Comparison of ENCODE assay signal across 16 cellular contexts in genomic region chr2:201559067-201559710, GRCh38.
"Had no signal": no experiment of that assay in that cellular context is flagged by ENCODE, and none has a peak within 500 bp of the region (broad histone marks: within the 10 kb centered on the region; RNA-seq: fewer than 3 reads in every experiment).

No MANE protein-coding gene starts in this region.

- H3K27ac ChIP-seq: adrenal gland, psoas muscle, right lobe of liver, suprapubic skin, upper lobe of left lung had no signal

- H3K4me3 ChIP-seq: adrenal gland, mucosa of descending colon, psoas muscle, right lobe of liver, suprapubic skin, upper lobe of left lung had no signal

- ATAC-seq: mucosa of descending colon, psoas muscle had no signal

- H3K27me3 ChIP-seq: adrenal gland, right lobe of liver, suprapubic skin, upper lobe of left lung had no signal

- H3K9me3 Mint-ChIP-seq: activated CD4-positive, alpha-beta T cell treated with anti-CD3 and anti-CD28 coated beads, Interleukin-2, amount 10 ng/mL, durations not matched to agents 24 days and 14 days; activated T-helper 2 cell treated with anti-CD3 and anti-CD28 coated beads, Interferon-gamma antibody, Interleukin-2, Interleukin-4, amounts not matched to agents 10 μg/mL and 5 μg/mL and 100 μg/mL, durations not matched to agents 14 hours and 24 hours and 36 hours had no signal

- H3K4me1 Mint-ChIP-seq: activated CD4-positive, alpha-beta T cell treated with anti-CD3 and anti-CD28 coated beads, Interleukin-2, amount 10 ng/mL, durations not matched to agents 24 days and 14 days; brain; nephron had no signal

- H3K36me3 ChIP-seq: adrenal gland, right lobe of liver, suprapubic skin, upper lobe of left lung had no signal

- H3K27ac Mint-ChIP-seq: activated CD4-positive, alpha-beta T cell treated with anti-CD3 and anti-CD28 coated beads, Interleukin-2, amount 10 ng/mL, durations not matched to agents 24 days and 14 days; activated T-helper 2 cell treated with anti-CD3 and anti-CD28 coated beads, Interferon-gamma antibody, Interleukin-2, Interleukin-4, amounts not matched to agents 10 μg/mL and 5 μg/mL and 100 μg/mL, durations not matched to agents 14 hours and 24 hours and 36 hours; brain; nephron had no signal

- H3K4me3 Mint-ChIP-seq: activated CD4-positive, alpha-beta T cell treated with anti-CD3 and anti-CD28 coated beads, Interleukin-2, amount 10 ng/mL, durations not matched to agents 24 days and 14 days; brain; nephron had no signal

- H3K36me3 Mint-ChIP-seq: brain had no signal

- H3K9me3 ChIP-seq: adrenal gland, mucosa of descending colon, psoas muscle, right lobe of liver, suprapubic skin, upper lobe of left lung had no signal

- H3K27me3 Mint-ChIP-seq: activated CD4-positive, alpha-beta T cell treated with anti-CD3 and anti-CD28 coated beads, Interleukin-2, amount 10 ng/mL, durations not matched to agents 24 days and 14 days; brain had no signal

- DNase-seq: activated CD4-positive, alpha-beta T cell treated with anti-CD3 and anti-CD28 coated beads, Interleukin-2, amount 10 ng/mL, durations not matched to agents 24 days and 14 days; activated naive CD4-positive, alpha-beta T cell treated with anti-CD3 and anti-CD28 coated beads, Interleukin-2, amount 50 U/mL, for 16 hours; cerebellar nuclear complex; dermis blood vessel endothelial cell; hypothalamus; mucosa of descending colon; right lobe of liver; stimulated activated naive CD8-positive, alpha-beta T cell treated with anti-CD3 and anti-CD28 coated beads, Interleukin-15, Interleukin-2, amounts not matched to agents 100 U/mL and 50 U/mL, for 24 hours; T-helper 1 cell had no signal

- H3K4me1 ChIP-seq: adrenal gland, psoas muscle, right lobe of liver, suprapubic skin, upper lobe of left lung had no signal
